16 cellular contexts compared by ENCODE assay signal in the genomic region with DNA sequence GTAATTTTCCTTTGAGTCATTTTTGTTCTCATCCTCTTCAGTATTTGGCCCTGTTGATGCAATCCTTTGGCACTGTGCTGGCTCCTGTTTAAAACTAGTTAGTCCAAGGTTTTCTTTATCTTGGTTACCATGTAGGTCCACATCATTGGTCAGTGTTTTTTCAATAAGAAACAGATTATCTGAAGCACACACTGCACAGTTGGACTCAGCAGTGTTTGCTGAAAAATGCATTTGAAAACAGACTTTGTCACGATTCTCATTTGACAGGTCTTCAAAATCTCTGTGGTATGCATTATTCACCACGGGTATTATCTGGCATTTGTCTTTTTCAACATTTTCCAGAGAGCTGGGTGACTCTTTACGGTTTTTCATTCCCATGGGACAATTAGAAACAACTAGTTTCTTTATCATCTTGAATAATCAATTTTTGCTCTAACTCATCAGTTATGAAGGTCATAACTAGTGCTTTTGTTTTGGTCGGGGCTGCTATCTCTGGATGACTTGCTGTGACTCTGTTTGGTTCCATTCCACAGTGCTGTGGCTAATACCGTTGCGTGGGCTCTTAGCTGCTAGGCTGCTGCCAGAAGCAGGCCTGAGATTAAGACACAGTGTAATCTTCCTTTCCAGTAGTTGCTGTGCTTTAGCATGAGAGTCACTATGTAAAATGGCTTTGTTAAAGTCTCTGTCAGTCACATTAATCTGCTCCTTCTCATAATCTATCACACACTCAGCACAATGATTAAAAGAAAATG. TPM values are rescaled to one million over a fixed set of nuclear protein-coding genes. Genes with fewer than 3 reads are reported as not detected.
DNase-seq lines count a peak whose midpoint lies in the region; ATAC-seq and TF ChIP-seq lines count a peak whose summit lies in the region.
"Had no signal": no experiment of that assay in that cellular context is flagged by ENCODE, and none has a peak within 500 bp of the region (broad histone marks: within the 10 kb centered on the region; RNA-seq: fewer than 3 reads in every experiment).

No MANE protein-coding gene starts in this region.

- H3K4me2 ChIP-seq in skeletal muscle satellite cell (ENCODE audit: low read length): peak overlapping the region; percentile 62

- H3K4me1 Mint-ChIP-seq in type B pancreatic cell (ENCODE audit: unreplicated experiment): peaks cover 5% of the 10 kb centered on the region

- H3K9me3 ChIP-seq in WERI-Rb-1 (ENCODE audit: severe bottlenecking): no peaks in the 10 kb centered on the region
- no peaks in the 10 kb centered on the region for H3K9me3 ChIP-seq in skeletal muscle satellite cell (replicated peaks; ENCODE audit: low read length)
- H3K9me3 ChIP-seq: Caco-2, SJSA1 had no signal

- no peaks in the 10 kb centered on the region for H3K36me3 Mint-ChIP-seq in type B pancreatic cell

- no peaks in the 10 kb centered on the region for H3K27me3 Mint-ChIP-seq in type B pancreatic cell

- H3K4me1 ChIP-seq in skeletal muscle satellite cell (ENCODE audit: control insufficient read depth, insufficient read depth, low read length): peaks cover 53% of the 10 kb centered on the region
- H3K4me1 ChIP-seq: SJSA1 had no signal

- H3K9me3 Mint-ChIP-seq in type B pancreatic cell: no peaks in the 10 kb centered on the region
- H3K9me3 Mint-ChIP-seq: stimulated activated naive CD8-positive, alpha-beta T cell treated with anti-CD3 and anti-CD28 coated beads, Interleukin-15, Interleukin-2, amounts not matched to agents 100 ng/mL and 50 ng/mL, for 24 hours had no signal

- H3K36me3 ChIP-seq in WERI-Rb-1: no peaks in the 10 kb centered on the region
- H3K36me3 ChIP-seq in skeletal muscle satellite cell (ENCODE audit: insufficient read depth, low read length): no peaks in the 10 kb centered on the region
- H3K36me3 ChIP-seq: cardiac muscle cell, SJSA1 had no signal

- H3K27ac Mint-ChIP-seq in type B pancreatic cell: no peak overlapping the region
- H3K27ac Mint-ChIP-seq: stimulated activated naive CD8-positive, alpha-beta T cell treated with anti-CD3 and anti-CD28 coated beads, Interleukin-15, Interleukin-2, amounts not matched to agents 100 ng/mL and 50 ng/mL, for 24 hours had no signal

- DNase-seq in WERI-Rb-1 (peak; percentile 52), fibroblast of the aortic adventitia (ENCODE audit: low read depth) (peak; percentile 95), type B pancreatic cell (ENCODE audit: extremely low spot score, unreplicated experiment) (no peak), NCI-H774 (lab: John Stamatoyannopoulos, UW) (no peak)
- DNase-seq: Caco-2; glutamatergic neuron; MV-4-11; NCI-H2107; NK-92 treated with Interleukin-12 subunit alpha and Interleukin-12 subunit beta, amount 100 ng/mL, for 24 hours; retina had no signal

- H3K27ac ChIP-seq in WERI-Rb-1: no peak overlapping the region
- H3K27ac ChIP-seq: cardiac muscle cell, SJSA1 had no signal

- H3K4me3 Mint-ChIP-seq in type B pancreatic cell: no peak overlapping the region
- H3K4me3 Mint-ChIP-seq: stimulated activated naive CD8-positive, alpha-beta T cell treated with anti-CD3 and anti-CD28 coated beads, Interleukin-15, Interleukin-2, amounts not matched to agents 100 ng/mL and 50 ng/mL, for 24 hours had no signal

- H3K9ac ChIP-seq in skeletal muscle satellite cell (ENCODE audit: low read depth, low read length): peak overlapping the region; percentile 55

- TF ChIP-seq CTCF in WERI-Rb-1 (IDR thresholded peaks at IDR 0.05; ENCODE audit: low read depth, low read length): no peak
- no peak for TF ChIP-seq CTCF in fibroblast of the aortic adventitia (IDR thresholded peaks at IDR 0.05; ENCODE audit: insufficient read depth, low read length)
- TF ChIP-seq CTCF in type B pancreatic cell (conservative IDR thresholded peaks at IDR 0.05): no peak

- H3K4me3 ChIP-seq in WERI-Rb-1 (ENCODE audit: low read depth, low read length): no peak overlapping the region
- H3K4me3 ChIP-seq in fibroblast of the aortic adventitia (ENCODE audit: low read depth, low read length): no peak overlapping the region
- peak overlapping the region; percentile 2 for H3K4me3 ChIP-seq in skeletal muscle satellite cell (ENCODE audit: low read length)
- H3K4me3 ChIP-seq: cardiac muscle cell, SJSA1 had no signal

- H3K27me3 ChIP-seq in WERI-Rb-1 (ENCODE audit: insufficient read depth, low read depth, severe bottlenecking) (no peaks in the 10 kb centered on the region), skeletal muscle satellite cell (ENCODE audit: control insufficient read depth, insufficient read depth, low read length) (no peaks in the 10 kb centered on the region)
- H3K27me3 ChIP-seq: cardiac muscle cell had no signal

- peak; percentile 47 for ATAC-seq in GM18867 (IDR thresholded peaks at IDR 0.05; ENCODE audit: unreplicated experiment)
- ATAC-seq in HG02884 (IDR thresholded peaks at IDR 0.05; ENCODE audit: unreplicated experiment): no peak

RNA-seq across cellular contexts. Expression of a gene that starts 36.2 kb away (rescaled TPM):
- 10.7 and 16.8 TPM in 2 replicates for total RNA-seq in fibroblast of the aortic adventitia (ENCODE audit: low replicate concordance)
- 12.9 TPM in 2 replicates for total RNA-seq in skeletal muscle satellite cell (2012; rRNA removed)
- total RNA-seq in type B pancreatic cell (ENCODE audit: low replicate concordance): 13.4 and 15.1 TPM in 2 replicates

Comparison
In these comparisons a context has a peak if more than half of its experiments do, and no peak if none do; other contexts are left out.
1. DNase-seq: peak in WERI-Rb-1 (single experiment) and fibroblast of the aortic adventitia (single experiment); none in type B pancreatic cell (single experiment) and NCI-H774 (single experiment).